Comparison of ENCODE assay signal across 8 cellular contexts in the genomic region with DNA sequence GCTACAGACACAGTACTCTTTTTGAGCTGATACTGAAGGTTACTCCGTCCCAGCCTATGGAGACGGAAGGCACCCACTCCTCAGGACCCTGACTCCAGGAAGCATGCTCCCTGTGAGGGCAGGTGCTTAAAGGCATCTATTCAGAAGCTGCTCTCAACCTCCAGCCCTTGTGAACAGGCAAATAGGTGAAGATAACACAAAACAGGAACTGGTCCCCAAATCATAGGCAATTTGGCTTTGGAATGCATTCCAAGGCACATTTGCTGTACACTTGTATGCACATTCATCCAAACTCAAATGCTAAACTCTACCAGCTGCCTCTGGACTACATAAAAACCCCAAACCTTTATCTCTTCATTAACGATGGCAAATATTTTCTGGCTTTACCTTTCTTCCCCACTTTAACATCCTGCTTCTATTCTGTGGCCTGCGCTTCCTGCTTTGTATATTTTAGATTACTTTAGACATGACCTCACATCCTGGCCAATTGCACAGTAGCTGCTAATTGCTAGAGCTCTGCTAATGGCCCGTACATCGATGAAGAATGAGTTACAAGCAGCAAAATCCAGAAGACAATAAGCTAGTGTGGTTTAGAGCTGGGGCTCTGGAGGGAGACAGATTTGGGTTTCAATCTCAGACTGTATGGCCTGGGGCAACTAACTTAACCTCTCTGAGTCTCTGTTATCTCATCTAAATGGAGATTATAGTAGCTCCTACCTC. TPM values are rescaled to one million over a fixed set of nuclear protein-coding genes. Genes with fewer than 3 reads are reported as not detected.
DNase-seq lines count a peak whose midpoint lies in the region; ATAC-seq and TF ChIP-seq lines count a peak whose summit lies in the region.

No MANE protein-coding gene starts in this region.

- H3K4me1 ChIP-seq in left lung (peaks cover 0 to 70% of the 10 kb centered on the region in 2 donors), tibial artery (peaks cover 0 to 21% (median 10%) of the 10 kb centered on the region in 4 donors)

- DNase-seq in activated naive CD4-positive, alpha-beta T cell treated with Interleukin-2 at 50 U/mL for 16 hours: peak; percentile 22
- DNase-seq in activated naive CD4-positive, alpha-beta T cell treated with anti-CD3 and anti-CD28 coated beads, Interleukin-2, amount 50 U/mL, for 16 hours: no peak
- DNase-seq in RPMI7951 (ENCODE audit: low read depth): peak; percentile 26
- no peak for DNase-seq in left lung
- DNase-seq in omental fat pad (ENCODE audit: low spot score): no peak
- no peak for DNase-seq in tibial artery

- peak overlapping the region; percentile 85 to 93 for H3K27ac ChIP-seq in left lung
- no peak overlapping the region for H3K27ac ChIP-seq in tibial artery

- no peak overlapping the region for H3K4me3 ChIP-seq in left lung
- no peak overlapping the region for H3K4me3 ChIP-seq in tibial artery

- ATAC-seq in HG02798 (IDR thresholded peaks at IDR 0.05; ENCODE audit: poor library complexity, unreplicated experiment) (peak; percentile 35), left lung (no peak), omental fat pad (ENCODE audit: low FRiP score) (no peak), HG03025 (IDR thresholded peaks at IDR 0.05; ENCODE audit: low FRiP score, unreplicated experiment) (no peak)

- H3K36me3 ChIP-seq in left lung (no peaks in the 10 kb centered on the region), tibial artery (no peaks in the 10 kb centered on the region)

- TF ChIP-seq CTCF in left lung (IDR thresholded peaks at IDR 0.05) (no peak), omental fat pad (IDR thresholded peaks at IDR 0.05) (no peak), tibial artery (IDR thresholded peaks at IDR 0.05) (no peak)

- H3K9me3 ChIP-seq in left lung (no peaks in the 10 kb centered on the region), tibial artery (no peaks in the 10 kb centered on the region)

- H3K27me3 ChIP-seq in left lung (peaks cover 0 to 7% of the 10 kb centered on the region in 2 donors), tibial artery (peaks cover 0 to 43% of the 10 kb centered on the region in 2 donors)

- intact Hi-C loops in left lung (cut with DNase I): no loop called here
- intact Hi-C loops in tibial artery (cut with DNase I; ENCODE audit: low total_unique reads): no loop called here

RNA-seq across cellular contexts. Expression of gene SEL1L3, which starts 3.2 kb away (rescaled TPM):
- 1.2 and 1.6 TPM in 2 replicates for total RNA-seq in RPMI7951 (2014; rRNA removed; shearing (Covaris generic))
- total RNA-seq in left lung (100 to 1,000 TPM in 1 of 2 donors, 10 to 100 TPM in 1; 88.1 to 121 TPM), omental fat pad (10 to 100 TPM; 15.8 to 29.9 (median 21.4) TPM)

RNA-seq across cellular contexts. Expression of gene SMIM20, which starts 54.4 kb away (rescaled TPM):
- total RNA-seq in RPMI7951 (2014; rRNA removed; shearing (Covaris generic)): 45.7 and 49.3 TPM in 2 replicates
- total RNA-seq in left lung (10 to 100 TPM; 20.1 to 28.4 TPM), omental fat pad (10 to 100 TPM; 21.4 to 33.5 (median 25.6) TPM)

Comparison
In these comparisons a context has a peak if more than half of its experiments do, and no peak if none do; other contexts are left out.
1. DNase-seq: peak in activated naive CD4-positive, alpha-beta T cell treated with Interleukin-2 at 50 U/mL for 16 hours (single experiment) and RPMI7951 (single experiment); none in activated naive CD4-positive, alpha-beta T cell treated with anti-CD3 and anti-CD28 coated beads, Interleukin-2, amount 50 U/mL, for 16 hours (single experiment), left lung (0 of 2), omental fat pad (single experiment) and tibial artery (0 of 2).
2. H3K27ac ChIP-seq: peak in left lung (2 of 2); none in tibial artery (0 of 2).